Comparison of ENCODE assay signal across 2 cellular contexts in the genomic region with DNA sequence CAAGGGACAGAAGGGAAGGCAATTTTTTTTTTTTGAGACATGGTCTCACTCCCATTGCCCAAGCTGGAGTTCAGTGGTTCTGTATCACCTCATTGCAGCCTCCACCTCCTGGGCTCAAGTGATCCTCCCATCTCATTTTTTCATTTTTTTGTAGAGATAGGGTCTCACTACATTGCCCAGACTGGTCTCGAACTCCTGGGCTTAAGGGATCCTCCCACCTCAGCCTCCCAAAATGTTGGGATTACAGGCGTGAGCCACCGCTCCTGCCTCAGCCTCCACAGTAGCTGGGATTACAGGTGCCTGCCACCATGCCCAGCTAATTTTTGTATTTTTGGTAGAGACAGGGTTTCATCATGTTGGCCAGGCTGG.
TF ChIP-seq lines count a peak whose summit lies in the region.

No MANE protein-coding gene starts in this region.

TF ChIP-seq in HEK293, 187 proteins besides CTCF, POLR2A, EP300 and RAD21:
- TF ChIP-seq ZNF121 (tag by site-specific recombination; IDR thresholded peaks at IDR 0.05) (peak; percentile 65), OSR2 (tag by site-specific recombination; IDR thresholded peaks at IDR 0.05) (peak; percentile 51), ZNF664 (tag by site-specific recombination; IDR thresholded peaks at IDR 0.05) (peak; percentile 20)

TF ChIP-seq in HepG2, 621 proteins besides CTCF, POLR2A, EP300 and RAD21:
- peak; percentile 58 for TF ChIP-seq ZNF121 (CRISPR knock-in tag; IDR thresholded peaks at IDR 0.05)
- TF ChIP-seq, protein P1, sequence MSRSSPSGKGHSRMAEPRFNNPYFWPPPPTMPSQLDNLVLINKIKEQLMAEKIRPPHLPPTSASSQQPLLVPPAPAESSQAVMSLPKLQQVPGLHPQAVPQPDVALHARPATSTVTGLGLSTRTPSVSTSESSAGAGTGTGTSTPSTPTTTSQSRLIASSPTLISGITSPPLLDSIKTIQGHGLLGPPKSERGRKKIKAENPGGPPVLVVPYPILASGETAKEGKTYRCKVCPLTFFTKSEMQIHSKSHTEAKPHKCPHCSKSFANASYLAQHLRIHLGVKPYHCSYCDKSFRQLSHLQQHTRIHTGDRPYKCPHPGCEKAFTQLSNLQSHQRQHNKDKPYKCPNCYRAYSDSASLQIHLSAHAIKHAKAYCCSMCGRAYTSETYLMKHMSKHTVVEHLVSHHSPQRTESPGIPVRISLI (CRISPR knock-in tag; IDR thresholded peaks at IDR 0.05; ENCODE audit: borderline replicate concordance): peak; percentile 3; the same call in 1 of the 2 replicates
